18 cellular contexts compared by ENCODE assay signal in the genomic region with DNA sequence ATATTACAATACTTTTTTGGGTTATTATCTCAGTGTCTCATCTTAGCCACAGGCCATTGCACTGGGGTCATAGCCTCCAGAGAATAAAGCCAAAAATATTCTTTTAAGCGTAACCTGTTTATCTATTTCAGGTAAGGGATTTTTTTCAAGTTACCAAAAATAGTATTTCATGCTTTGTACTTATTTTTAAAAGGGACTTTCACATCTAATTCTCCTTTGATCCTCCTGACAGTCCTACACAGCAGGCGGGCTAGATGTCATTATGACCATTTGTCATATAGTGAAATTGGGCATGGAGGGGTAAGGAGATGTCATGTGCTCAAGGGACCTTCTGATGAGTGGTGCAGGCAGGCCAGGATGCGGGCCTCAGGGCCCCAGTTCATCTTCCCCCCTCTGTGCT.
DNase-seq lines count a peak whose midpoint lies in the region; ATAC-seq, FAIRE-seq and TF ChIP-seq lines count a peak whose summit lies in the region.
"Had no signal": no experiment of that assay in that cellular context is flagged by ENCODE, and none has a peak within 500 bp of the region (broad histone marks: within the 10 kb centered on the region; RNA-seq: fewer than 3 reads in every experiment).

No MANE protein-coding gene starts in this region.

- no peaks in the 10 kb centered on the region for H3K36me3 ChIP-seq in OCI-LY1 (ENCODE audit: insufficient read depth, low read length)
- H3K36me3 ChIP-seq: MG63, upper lobe of left lung had no signal

- no peak for TF ChIP-seq CTCF in OCI-LY1 (IDR thresholded peaks at IDR 0.05; ENCODE audit: low read length)

- H4K20me1 ChIP-seq in OCI-LY1 (ENCODE audit: insufficient read depth, low read length) = no peaks in the 10 kb centered on the region

- peak overlapping the region; percentile 94 for H3K27ac ChIP-seq in OCI-LY1 (ENCODE audit: low read depth, low read length, poor library complexity, severe bottlenecking)
- H3K27ac ChIP-seq: upper lobe of left lung had no signal

- H3K79me2 ChIP-seq in OCI-LY1 (ENCODE audit: insufficient read depth, low read length) = no peaks in the 10 kb centered on the region

- H3K4me3 ChIP-seq in OCI-LY1 (ENCODE audit: low read depth, low read length, poor library complexity, severe bottlenecking) = no peak overlapping the region
- H3K4me3 ChIP-seq: MG63, upper lobe of left lung had no signal

- no peaks in the 10 kb centered on the region for H3K27me3 ChIP-seq in OCI-LY1 (ENCODE audit: insufficient read depth, low read length)
- H3K27me3 ChIP-seq: MG63, upper lobe of left lung had no signal

- H2AFZ ChIP-seq in OCI-LY1 (ENCODE audit: low read length) = no peak overlapping the region

- no peaks in the 10 kb centered on the region for H3K9me2 ChIP-seq in OCI-LY1 (ENCODE audit: low read depth, low read length)

- no peaks in the 10 kb centered on the region for H3K9me3 ChIP-seq in OCI-LY1 (ENCODE audit: low read length)
- H3K9me3 ChIP-seq: Caco-2, upper lobe of left lung had no signal

- ATAC-seq in GM19463 (IDR thresholded peaks at IDR 0.05; ENCODE audit: unreplicated experiment) (peak; percentile 42), HG02852 (IDR thresholded peaks at IDR 0.05; ENCODE audit: unreplicated experiment) (peak; percentile 55), SK-N-SH treated with all-trans-retinoic acid at 6 μM for 48 hours (no peak)
- ATAC-seq: esophagus mucosa had no signal

- peak; percentile 95 for FAIRE-seq in GM12891 (lab: Jason Lieb, UNC)

- no peaks in the 10 kb centered on the region for H3F3A ChIP-seq in OCI-LY1 (ENCODE audit: insufficient read depth, low read length)

- H3K9ac ChIP-seq in OCI-LY1 (ENCODE audit: low read length) = no peak overlapping the region

- TF ChIP-seq POLR2A in GM12891 (IDR thresholded peaks at IDR 0.05; ENCODE audit: low read depth, low read length) = no peak

- H3K4me2 ChIP-seq in OCI-LY1 (ENCODE audit: low read length) = no peak overlapping the region

- DNase-seq in GM12891 (ENCODE audit: insufficient read length, low spot score) (no peak), GF-D8 (lab: John Stamatoyannopoulos, UW) (no peak), hypothalamus (lab: John Stamatoyannopoulos, UW) (no peak), NCI-H1105 treated with DMSO at 0.1 percent for 48 hours (lab: John Stamatoyannopoulos, UW) (no peak)
- DNase-seq: activated CD8-positive, alpha-beta memory T cell treated with anti-CD3 and anti-CD28 coated beads, Interleukin-2, amount 50 U/mL, for 48 hours; activated naive CD4-positive, alpha-beta T cell treated with anti-CD3 and anti-CD28 coated beads for 36 hours; Caco-2; GDM1; GOT3; MG63; NCI-H2029 treated with DMSO at 0.1 percent for 48 hours; stimulated activated CD4-positive, alpha-beta T cell treated with anti-CD3 and anti-CD28 coated beads, Interleukin-4, amount 100 ng/mL, for 24 hours; upper lobe of left lung had no signal

- H3K4me1 ChIP-seq in OCI-LY1 (ENCODE audit: insufficient read depth, low read length, severe bottlenecking) = peaks cover 58% of the 10 kb centered on the region

TF ChIP-seq in GM12891, 5 proteins besides CTCF, POLR2A, EP300 and RAD21:
- TF ChIP-seq PAX5 (IDR thresholded peaks at IDR 0.05; ENCODE audit: insufficient read depth, low read length, severe bottlenecking) = no peak
- no peak for TF ChIP-seq TAF1 (IDR thresholded peaks at IDR 0.05; ENCODE audit: low read depth, low read length)
- no peak for TF ChIP-seq POU2F2 (IDR thresholded peaks at IDR 0.05; ENCODE audit: low read depth, low read length)
- TF ChIP-seq SPI1 (IDR thresholded peaks at IDR 0.05; ENCODE audit: low read depth, low read length) = no peak
- TF ChIP-seq POLR2AphosphoS5 (IDR thresholded peaks at IDR 0.05; ENCODE audit: low read depth, low read length) = no peak

TF ChIP-seq in SK-N-SH treated with all-trans-retinoic acid at 6 μM for 48 hours, 23 proteins besides CTCF, POLR2A, EP300 and RAD21:
- TF ChIP-seq TOX (CRISPR knock-in tag; IDR thresholded peaks at IDR 0.05; ENCODE audit: borderline replicate concordance) = no peak
- no peak for TF ChIP-seq ARNTL (CRISPR knock-in tag; IDR thresholded peaks at IDR 0.05; ENCODE audit: borderline replicate concordance, low read depth)
- TF ChIP-seq TCF4 (CRISPR knock-in tag; IDR thresholded peaks at IDR 0.05; ENCODE audit: borderline replicate concordance) = no peak
- TF ChIP-seq RARB (CRISPR knock-in tag; IDR thresholded peaks at IDR 0.05) = no peak
- TF ChIP-seq, protein P1, sequence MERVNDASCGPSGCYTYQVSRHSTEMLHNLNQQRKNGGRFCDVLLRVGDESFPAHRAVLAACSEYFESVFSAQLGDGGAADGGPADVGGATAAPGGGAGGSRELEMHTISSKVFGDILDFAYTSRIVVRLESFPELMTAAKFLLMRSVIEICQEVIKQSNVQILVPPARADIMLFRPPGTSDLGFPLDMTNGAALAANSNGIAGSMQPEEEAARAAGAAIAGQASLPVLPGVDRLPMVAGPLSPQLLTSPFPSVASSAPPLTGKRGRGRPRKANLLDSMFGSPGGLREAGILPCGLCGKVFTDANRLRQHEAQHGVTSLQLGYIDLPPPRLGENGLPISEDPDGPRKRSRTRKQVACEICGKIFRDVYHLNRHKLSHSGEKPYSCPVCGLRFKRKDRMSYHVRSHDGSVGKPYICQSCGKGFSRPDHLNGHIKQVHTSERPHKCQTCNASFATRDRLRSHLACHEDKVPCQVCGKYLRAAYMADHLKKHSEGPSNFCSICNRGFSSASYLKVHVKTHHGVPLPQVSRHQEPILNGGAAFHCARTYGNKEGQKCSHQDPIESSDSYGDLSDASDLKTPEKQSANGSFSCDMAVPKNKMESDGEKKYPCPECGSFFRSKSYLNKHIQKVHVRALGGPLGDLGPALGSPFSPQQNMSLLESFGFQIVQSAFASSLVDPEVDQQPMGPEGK (CRISPR knock-in tag; IDR thresholded peaks at IDR 0.05; ENCODE audit: borderline replicate concordance) = no peak
- no peak for TF ChIP-seq TSHZ2 (CRISPR knock-in tag; IDR thresholded peaks at IDR 0.05)
- TF ChIP-seq ZNF8 (CRISPR knock-in tag; IDR thresholded peaks at IDR 0.05) = no peak
